In the genomic region with DNA sequence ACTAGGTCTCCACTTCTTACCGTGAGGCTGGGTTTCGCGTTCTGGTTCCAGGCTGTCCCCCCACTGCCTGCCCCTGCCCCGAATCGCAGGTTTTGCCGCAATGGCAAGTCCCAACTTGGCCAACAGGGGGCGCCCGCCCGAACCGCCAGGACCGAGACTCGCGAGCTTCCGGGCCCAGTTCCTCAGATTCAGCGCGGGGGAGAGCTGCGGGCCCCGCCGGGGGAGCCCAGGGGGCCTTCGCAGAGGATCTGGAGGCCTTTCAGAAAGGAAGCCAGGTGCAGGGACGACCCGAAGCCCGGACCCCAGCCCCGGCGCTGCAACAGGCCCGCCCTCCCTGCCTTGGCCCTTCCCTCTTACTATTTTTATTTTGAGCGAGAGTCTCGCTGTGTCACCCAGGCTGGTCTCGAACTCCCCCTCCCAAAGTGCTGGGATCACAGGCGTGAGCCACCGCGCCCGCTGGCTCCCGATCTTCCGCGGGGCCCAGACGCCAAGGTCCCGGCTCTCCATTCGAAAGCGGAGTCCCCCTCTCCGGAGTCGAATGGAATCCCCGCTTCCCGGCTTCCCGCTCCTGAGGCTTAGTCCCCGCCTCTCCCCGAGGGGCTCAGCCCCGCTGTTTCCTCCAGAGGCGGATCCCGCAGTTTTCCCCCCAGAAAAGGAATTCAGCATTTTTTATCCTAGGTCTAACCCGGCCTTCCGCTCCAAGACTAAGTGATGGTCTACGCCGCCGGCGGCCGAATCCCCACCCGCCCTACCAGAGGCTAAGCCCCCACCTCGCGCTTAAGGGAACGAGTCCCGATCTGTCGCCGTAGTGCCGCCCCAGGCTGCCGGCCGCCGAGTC, we compare ENCODE assay signal across 8 cellular contexts. TPM values are rescaled to one million over a fixed set of nuclear protein-coding genes. Genes with fewer than 3 reads are reported as not detected.
DNase-seq lines count a peak whose midpoint lies in the region; ATAC-seq, FAIRE-seq and TF ChIP-seq lines count a peak whose summit lies in the region.

No MANE protein-coding gene starts in this region.

- POLR2A ChIA-PET in activated B cell treated with CpG ODN at 0.5 μM for 24 hours (lab: Charles Lee), result interaction anchor here (0.7 to 3.5 kb wide), 8 partner anchors 16 to 476 kb away, joined by 3 to 16 read pairs (median 4); partner anchors contain the start of genes NOP56, SNRPB and ZNF343

- peaks cover 4% of the 10 kb centered on the region for H3K27me3 Mint-ChIP-seq in activated B cell treated with CpG ODN at 0.5 μM for 24 hours

- no peaks in the 10 kb centered on the region for H3K36me3 ChIP-seq in bronchial epithelial cell (ENCODE audit: control insufficient read depth, insufficient read depth, low read length)

- H3K4me3 Mint-ChIP-seq in activated B cell treated with CpG ODN at 0.5 μM for 24 hours, result peak overlapping the region; percentile 90

- peak overlapping the region; percentile 75 for H3K27ac Mint-ChIP-seq in activated B cell treated with CpG ODN at 0.5 μM for 24 hours

- CTCF ChIA-PET in activated B cell treated with CpG ODN at 0.5 μM for 24 hours (lab: Charles Lee), result interaction anchor here (0.6 to 3.6 kb wide), 13 partner anchors 10 to 328 kb away, joined by 3 to 14 read pairs (median 4); partner anchors contain the start of genes NOP56, SNRPB and ZNF343

- peaks cover 3% of the 10 kb centered on the region for H3K27me3 ChIP-seq in bronchial epithelial cell (ENCODE audit: control insufficient read depth, insufficient read depth, low read length)

- intact Hi-C loops in activated B cell treated with CpG ODN at 0.5 μM for 24 hours (cut with micrococcal nuclease), result loop anchor here (1.0 to 10.0 kb wide), 6 partner anchors 15 to 477 kb away; partner anchors contain the start of gene SNRPB

- H3K4me1 Mint-ChIP-seq in activated B cell treated with CpG ODN at 0.5 μM for 24 hours, result peaks cover 15% of the 10 kb centered on the region

- no peak for FAIRE-seq in bronchial epithelial cell (lab: Jason Lieb, UNC)

- no peaks in the 10 kb centered on the region for H3K9me3 Mint-ChIP-seq in activated B cell treated with CpG ODN at 0.5 μM for 24 hours

- ATAC-seq in HG02885 (IDR thresholded peaks at IDR 0.05; ENCODE audit: poor library complexity, unreplicated experiment) (peak; percentile 78), activated B cell treated with CpG ODN at 0.5 μM for 24 hours (ENCODE audit: low read depth) (peak; percentile 80), HG03469 (IDR thresholded peaks at IDR 0.05; ENCODE audit: unreplicated experiment) (no peak)

- DNase-seq in NCI-H2196 (lab: John Stamatoyannopoulos, UW; ENCODE audit: unreplicated experiment) (peak; percentile 86), activated B cell treated with CpG ODN at 0.5 μM for 24 hours (peak; percentile 91), bronchial epithelial cell (ENCODE audit: low read depth) (peak; percentile 41), iris pigment epithelial cell (ENCODE audit: low read depth) (peak; percentile 68)
- peak; percentile 76 to 90 for DNase-seq in stimulated activated CD4-positive, alpha-beta T cell treated with anti-CD3 and anti-CD28 coated beads, Interleukin-12 subunit alpha, Interleukin-12 subunit beta, amount 100 ng/mL, for 24 hours (ENCODE audit: low read depth in 2 of 2)

- TF ChIP-seq CTCF in GM12873 (IDR thresholded peaks at IDR 0.05; ENCODE audit: insufficient read depth, low read depth, low read length, missing control alignments), result peak; percentile 91
- TF ChIP-seq CTCF in activated B cell treated with CpG ODN at 0.5 μM for 24 hours (IDR thresholded peaks at IDR 0.05), result peak; percentile 81
- TF ChIP-seq CTCF in bronchial epithelial cell (IDR thresholded peaks at IDR 0.05; ENCODE audit: insufficient read depth, low read length, severe bottlenecking), result peak; percentile 88

- H3K36me3 Mint-ChIP-seq in activated B cell treated with CpG ODN at 0.5 μM for 24 hours (ENCODE audit: low read depth), result no peaks in the 10 kb centered on the region

- H3K4me3 ChIP-seq in bronchial epithelial cell (ENCODE audit: low read depth, low read length), result peak overlapping the region; percentile 69

RNA-seq across cellular contexts. Expression of gene TMC2, which starts 11.7 kb away (rescaled TPM):
- total RNA-seq in activated B cell treated with CpG ODN at 0.5 μM for 24 hours, result not detected in 2 replicates
- not detected in 2 replicates for total RNA-seq in bronchial epithelial cell

RNA-seq across cellular contexts. Expression of gene ZNF343, which starts 15.9 kb away (rescaled TPM):
- total RNA-seq in activated B cell treated with CpG ODN at 0.5 μM for 24 hours, result 14.8 and 16.6 TPM in 2 replicates
- total RNA-seq in bronchial epithelial cell, result 9.2 and 11.3 TPM in 2 replicates

RNA-seq across cellular contexts. Expression of gene SNRPB, which starts 54.1 kb away (rescaled TPM):
- total RNA-seq in activated B cell treated with CpG ODN at 0.5 μM for 24 hours (215 and 234 TPM in 2 replicates), bronchial epithelial cell (196 and 280 TPM in 2 replicates)

Comparison
In these comparisons a context has a peak if more than half of its experiments do, and no peak if none do; other contexts are left out.
1. DNase-seq: peak in every context shown above with its lines; median percentile 91 in activated B cell treated with CpG ODN at 0.5 μM for 24 hours; 86 in NCI-H2196; 83 in stimulated activated CD4-positive, alpha-beta T cell treated with anti-CD3 and anti-CD28 coated beads, Interleukin-12 subunit alpha, Interleukin-12 subunit beta, amount 100 ng/mL, for 24 hours; 68 in iris pigment epithelial cell; 41 in bronchial epithelial cell.